Comparison of ENCODE assay signal across 1 cellular context in the genomic region with DNA sequence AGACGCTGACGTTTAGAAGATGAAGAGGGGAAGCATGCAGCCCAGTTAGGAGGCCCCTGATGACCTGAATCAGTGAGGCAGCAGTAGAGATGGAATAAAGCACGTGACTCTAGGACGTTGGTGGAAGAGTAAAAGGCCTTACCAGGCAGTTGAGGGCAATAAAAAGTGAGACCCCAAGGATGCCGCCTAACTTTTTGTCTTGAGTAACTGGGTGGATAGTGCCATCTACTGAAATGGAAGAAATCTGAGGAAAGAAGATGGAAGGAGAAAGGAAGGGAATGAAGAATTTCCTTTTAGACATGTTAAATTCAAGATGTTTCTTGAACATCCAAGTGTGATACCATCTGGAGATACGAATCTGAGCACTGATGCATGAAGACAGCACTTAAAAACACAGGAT.
TF ChIP-seq lines count a peak whose summit lies in the region.

No MANE protein-coding gene starts in this region.

TF ChIP-seq in neural cell, 6 proteins besides CTCF, POLR2A, EP300 and RAD21:
- TF ChIP-seq, protein P1, sequence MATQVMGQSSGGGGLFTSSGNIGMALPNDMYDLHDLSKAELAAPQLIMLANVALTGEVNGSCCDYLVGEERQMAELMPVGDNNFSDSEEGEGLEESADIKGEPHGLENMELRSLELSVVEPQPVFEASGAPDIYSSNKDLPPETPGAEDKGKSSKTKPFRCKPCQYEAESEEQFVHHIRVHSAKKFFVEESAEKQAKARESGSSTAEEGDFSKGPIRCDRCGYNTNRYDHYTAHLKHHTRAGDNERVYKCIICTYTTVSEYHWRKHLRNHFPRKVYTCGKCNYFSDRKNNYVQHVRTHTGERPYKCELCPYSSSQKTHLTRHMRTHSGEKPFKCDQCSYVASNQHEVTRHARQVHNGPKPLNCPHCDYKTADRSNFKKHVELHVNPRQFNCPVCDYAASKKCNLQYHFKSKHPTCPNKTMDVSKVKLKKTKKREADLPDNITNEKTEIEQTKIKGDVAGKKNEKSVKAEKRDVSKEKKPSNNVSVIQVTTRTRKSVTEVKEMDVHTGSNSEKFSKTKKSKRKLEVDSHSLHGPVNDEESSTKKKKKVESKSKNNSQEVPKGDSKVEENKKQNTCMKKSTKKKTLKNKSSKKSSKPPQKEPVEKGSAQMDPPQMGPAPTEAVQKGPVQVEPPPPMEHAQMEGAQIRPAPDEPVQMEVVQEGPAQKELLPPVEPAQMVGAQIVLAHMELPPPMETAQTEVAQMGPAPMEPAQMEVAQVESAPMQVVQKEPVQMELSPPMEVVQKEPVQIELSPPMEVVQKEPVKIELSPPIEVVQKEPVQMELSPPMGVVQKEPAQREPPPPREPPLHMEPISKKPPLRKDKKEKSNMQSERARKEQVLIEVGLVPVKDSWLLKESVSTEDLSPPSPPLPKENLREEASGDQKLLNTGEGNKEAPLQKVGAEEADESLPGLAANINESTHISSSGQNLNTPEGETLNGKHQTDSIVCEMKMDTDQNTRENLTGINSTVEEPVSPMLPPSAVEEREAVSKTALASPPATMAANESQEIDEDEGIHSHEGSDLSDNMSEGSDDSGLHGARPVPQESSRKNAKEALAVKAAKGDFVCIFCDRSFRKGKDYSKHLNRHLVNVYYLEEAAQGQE (IDR thresholded peaks at IDR 0.05; ENCODE audit: borderline replicate concordance): no peak
- no peak for TF ChIP-seq TAF1 (IDR thresholded peaks at IDR 0.05; ENCODE audit: low read depth)
- TF ChIP-seq SMC3 (conservative IDR thresholded peaks at IDR 0.05; ENCODE audit: poor library complexity): no peak
